Comparison of ENCODE assay signal across 9 cellular contexts in the genomic region with DNA sequence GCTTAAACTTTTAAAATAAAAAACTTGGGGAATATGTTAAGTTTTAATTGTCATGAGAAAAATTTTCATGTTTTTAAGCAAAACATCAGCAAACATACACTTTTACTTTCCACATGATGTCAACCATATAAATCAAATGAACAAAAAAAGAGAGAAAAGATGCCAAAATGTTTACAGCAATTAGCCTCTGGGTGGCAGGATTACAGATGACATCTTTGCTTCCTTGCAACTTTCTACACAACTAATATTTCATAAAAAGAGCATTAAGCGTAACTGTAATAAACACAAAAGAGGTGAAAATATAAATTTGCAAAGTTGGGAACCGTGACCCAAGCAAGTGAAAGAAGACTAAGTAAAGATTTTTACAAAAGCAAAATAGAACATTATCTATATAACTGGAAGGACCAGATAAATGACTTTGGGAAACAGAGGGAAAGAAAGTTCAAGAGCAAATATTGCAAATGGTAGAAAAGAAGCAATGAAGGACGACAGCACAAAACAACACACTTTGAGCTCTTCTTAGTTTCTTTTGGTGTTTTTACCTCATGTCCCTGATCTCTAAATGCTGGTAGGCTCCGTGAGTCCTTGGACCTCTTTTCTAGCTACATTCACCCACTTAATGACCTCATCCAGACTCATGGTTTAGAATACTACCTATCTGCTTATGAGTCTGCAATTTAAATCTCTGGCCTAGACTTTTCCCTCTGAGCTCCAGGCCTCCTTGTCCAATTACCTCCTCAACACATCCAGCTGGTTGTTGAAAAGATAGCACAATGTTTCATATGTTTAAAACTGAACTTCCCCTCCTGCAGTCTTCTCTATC. TPM values are rescaled to one million over a fixed set of nuclear protein-coding genes. Genes with fewer than 3 reads are reported as not detected.
DNase-seq lines count a peak whose midpoint lies in the region; ATAC-seq and TF ChIP-seq lines count a peak whose summit lies in the region.
"Had no signal": no experiment of that assay in that cellular context is flagged by ENCODE, and none has a peak within 500 bp of the region (broad histone marks: within the 10 kb centered on the region; RNA-seq: fewer than 3 reads in every experiment).

No MANE protein-coding gene starts in this region.

- H3K36me3 Mint-ChIP-seq in endothelial cell (ENCODE audit: low read depth, unreplicated experiment) = peaks cover 32% of the 10 kb centered on the region
- peaks cover 21% of the 10 kb centered on the region for H3K36me3 Mint-ChIP-seq in activated CD4-positive, alpha-beta T cell treated with anti-CD3 and anti-CD28 coated beads for 36 hours (ENCODE audit: low read depth)

- H3K4me1 ChIP-seq in prostate gland (replicated peaks) = no peaks in the 10 kb centered on the region

- H3K27me3 ChIP-seq in prostate gland (replicated peaks; ENCODE audit: insufficient read depth) = no peaks in the 10 kb centered on the region

- DNase-seq in DMS 273 (lab: John Stamatoyannopoulos, UW; ENCODE audit: unreplicated experiment) = peak; percentile 4
- no peak for DNase-seq in DMS 273 treated with DMSO at 0.1 percent for 48 hours (lab: John Stamatoyannopoulos, UW)
- peak; percentile 13 for DNase-seq in M059J (ENCODE audit: low read depth)
- DNase-seq in dermis blood vessel endothelial cell = peak; percentile 46
- no peak for DNase-seq in prostate gland (ENCODE audit: low spot score)
- DNase-seq in GOT3 (lab: John Stamatoyannopoulos, UW) = no peak
- no peak for DNase-seq in endothelial cell (ENCODE audit: low spot score)
- DNase-seq in activated CD4-positive, alpha-beta T cell treated with anti-CD3 and anti-CD28 coated beads for 36 hours = no peak
- DNase-seq: 8988T had no signal

- no peak for TF ChIP-seq POLR2A in prostate gland (IDR thresholded peaks at IDR 0.05)

- peaks cover 2% of the 10 kb centered on the region for H3K27me3 Mint-ChIP-seq in endothelial cell (ENCODE audit: unreplicated experiment)
- no peaks in the 10 kb centered on the region for H3K27me3 Mint-ChIP-seq in activated CD4-positive, alpha-beta T cell treated with anti-CD3 and anti-CD28 coated beads for 36 hours

- no peak overlapping the region for H3K27ac Mint-ChIP-seq in endothelial cell (ENCODE audit: unreplicated experiment)
- no peak overlapping the region for H3K27ac Mint-ChIP-seq in activated CD4-positive, alpha-beta T cell treated with anti-CD3 and anti-CD28 coated beads for 36 hours

- no peak overlapping the region for H3K27ac ChIP-seq in prostate gland

- intact Hi-C loops in prostate gland (cut with DNase I) = no loop called here
- intact Hi-C loops in activated CD4-positive, alpha-beta T cell treated with anti-CD3 and anti-CD28 coated beads for 36 hours (cut with DNase I, micrococcal nuclease) = loop anchor here in 1 of 2 experiments (5.0 kb wide), 1 partner anchor 34 kb away; a partner anchor contains a TSS

- TF ChIP-seq CTCF in prostate gland (IDR thresholded peaks at IDR 0.05) (peak in 3 of 4 experiments; percentile 8 to 27 (median 21)), endothelial cell (IDR thresholded peaks at IDR 0.05; ENCODE audit: unreplicated experiment) (no peak)

- ATAC-seq in activated CD4-positive, alpha-beta T cell treated with anti-CD3 and anti-CD28 coated beads for 36 hours = no peak

- H3K4me3 ChIP-seq in prostate gland = no peak overlapping the region

- H3K4me3 Mint-ChIP-seq in endothelial cell (ENCODE audit: unreplicated experiment) = no peak overlapping the region
- H3K4me3 Mint-ChIP-seq in activated CD4-positive, alpha-beta T cell treated with anti-CD3 and anti-CD28 coated beads for 36 hours = no peak overlapping the region

- no peaks in the 10 kb centered on the region for H3K9me3 Mint-ChIP-seq in endothelial cell (ENCODE audit: unreplicated experiment)
- no peaks in the 10 kb centered on the region for H3K9me3 Mint-ChIP-seq in activated CD4-positive, alpha-beta T cell treated with anti-CD3 and anti-CD28 coated beads for 36 hours (ENCODE audit: low read depth)

- H3K4me1 Mint-ChIP-seq in endothelial cell (ENCODE audit: unreplicated experiment) = no peaks in the 10 kb centered on the region
- H3K4me1 Mint-ChIP-seq in activated CD4-positive, alpha-beta T cell treated with anti-CD3 and anti-CD28 coated beads for 36 hours = peaks cover 4% of the 10 kb centered on the region

- CTCF ChIA-PET in activated CD4-positive, alpha-beta T cell treated with anti-CD3 and anti-CD28 coated beads for 36 hours (lab: Charles Lee) = interaction anchor here (0.7 to 1.4 kb wide), 4 partner anchors 10 to 42 kb away, joined by 3 to 6 read pairs (median 4); a partner anchor contains a TSS

- H3K9me3 ChIP-seq in prostate gland = no peaks in the 10 kb centered on the region

- 62% methylated on average over 4 of the region's 4 CpGs for WGBS in prostate gland

- POLR2A ChIA-PET in activated CD4-positive, alpha-beta T cell treated with anti-CD3 and anti-CD28 coated beads for 36 hours (lab: Charles Lee) = interaction anchor here (0.5 kb wide), 1 partner anchor 21 kb away, joined by 3 read pairs; no protein-coding TSS in a partner anchor

- H3K36me3 ChIP-seq in prostate gland = no peaks in the 10 kb centered on the region

RNA-seq across cellular contexts. Expression of a gene that starts 9.4 kb away (rescaled TPM):
- 31.0 and 40.6 TPM in 2 replicates for total RNA-seq in M059J (2014; rRNA removed; shearing (Covaris generic))
- total RNA-seq in dermis blood vessel endothelial cell (62.6 and 76.5 TPM in 2 replicates), prostate gland (10 to 100 TPM; 36.3 to 73.6 TPM), endothelial cell (ENCODE audit: unreplicated experiment) (97.5 TPM)
- 10 to 100 TPM; 22.4 to 23.9 TPM for total RNA-seq in activated CD4-positive, alpha-beta T cell treated with anti-CD3 and anti-CD28 coated beads for 36 hours

RNA-seq across cellular contexts. Expression of a gene that starts 33.9 kb away (rescaled TPM):
- 1.7 and 3.8 TPM in 2 replicates for total RNA-seq in M059J (2014; rRNA removed; shearing (Covaris generic))
- total RNA-seq in dermis blood vessel endothelial cell (0.33 and 0.34 TPM in 2 replicates), prostate gland (10 to 100 TPM in 1 of 2 donors, 1 to 10 TPM in 1; 6.2 to 21.9 TPM), endothelial cell (ENCODE audit: unreplicated experiment) (1.8 TPM)
- total RNA-seq in activated CD4-positive, alpha-beta T cell treated with anti-CD3 and anti-CD28 coated beads for 36 hours = 1 to 10 TPM; 1.3 TPM

Comparison
In these comparisons a context has a peak if more than half of its experiments do, and no peak if none do; other contexts are left out.
1. DNase-seq: peak in DMS 273 (single experiment), M059J (single experiment) and dermis blood vessel endothelial cell (single experiment); none in DMS 273 treated with DMSO at 0.1 percent for 48 hours (single experiment), prostate gland (single experiment), GOT3 (single experiment), endothelial cell (single experiment) and activated CD4-positive, alpha-beta T cell treated with anti-CD3 and anti-CD28 coated beads for 36 hours (single experiment).